8 cellular contexts compared by ENCODE assay signal in genomic region chr6:137878070-137878809, GRCh38. TPM values are rescaled to one million over a fixed set of nuclear protein-coding genes. Genes with fewer than 3 reads are reported as not detected.
A peak's percentile ranks its signal among the peaks of the same experiment; 100 is the strongest.
DNase-seq lines count a peak whose midpoint lies in the region; ATAC-seq and TF ChIP-seq lines count a peak whose summit lies in the region.

No MANE protein-coding gene starts in this region.

- no peaks in the 10 kb centered on the region for H3K9me2 ChIP-seq in MM.1S (replicated peaks; ENCODE audit: insufficient read depth, low read length)

- CTCF ChIA-PET in CD8-positive, alpha-beta memory T cell (lab: Charles Lee), result interaction anchor here (1.2 to 6.5 kb wide), 2 partner anchors 9 to 15 kb away, joined by 3 to 49 read pairs; partner anchors contain the start of gene TNFAIP3

- H2AFZ ChIP-seq in MM.1S (ENCODE audit: low read length), result no peak overlapping the region

- H4K20me1 ChIP-seq in MM.1S (ENCODE audit: insufficient read depth, low read length), result peaks cover 39% of the 10 kb centered on the region

- peaks cover 0 to 3% (median 0%) of the 10 kb centered on the region in 5 donors for H3K9me3 Mint-ChIP-seq in CD8-positive, alpha-beta memory T cell
- no peaks in the 10 kb centered on the region for H3K9me3 Mint-ChIP-seq in activated naive CD8-positive, alpha-beta T cell treated with anti-CD3 and anti-CD28 coated beads, Interleukin-2, amount 50 U/mL, for 24 hours
- no peaks in the 10 kb centered on the region for H3K9me3 Mint-ChIP-seq in natural killer cell treated with Interleukin-12 subunit alpha and Interleukin-12 subunit beta and Interleukin-15 and Interleukin-18, amount 100 ng/mL, for 72 hours

- H3K36me3 ChIP-seq in CD8-positive, alpha-beta memory T cell (ENCODE audit: insufficient read depth, low read length), result peaks cover 89% of the 10 kb centered on the region
- H3K36me3 ChIP-seq in MM.1S (replicated peaks; ENCODE audit: insufficient read depth, low read length), result peaks cover 79% of the 10 kb centered on the region

- H3K9ac ChIP-seq in MM.1S (ENCODE audit: low read length), result no peak overlapping the region

- ATAC-seq in activated naive CD8-positive, alpha-beta T cell treated with anti-CD3 and anti-CD28 coated beads, Interleukin-2, amount 50 U/mL, for 24 hours, result no peak
- ATAC-seq in natural killer cell treated with Interleukin-12 subunit alpha and Interleukin-12 subunit beta and Interleukin-15 and Interleukin-18, amount 100 ng/mL, for 72 hours, result no peak
- ATAC-seq in HG03378 (IDR thresholded peaks at IDR 0.05; ENCODE audit: unreplicated experiment), result no peak
- ATAC-seq in HG02798 (IDR thresholded peaks at IDR 0.05; ENCODE audit: poor library complexity, unreplicated experiment), result no peak

- peaks cover 44% of the 10 kb centered on the region for H3K4me1 ChIP-seq in CD8-positive, alpha-beta memory T cell (ENCODE audit: insufficient read depth, low read length)
- peaks cover 70% of the 10 kb centered on the region for H3K4me1 ChIP-seq in MM.1S (ENCODE audit: low read length)

- peaks cover 92% of the 10 kb centered on the region for H3K79me2 ChIP-seq in MM.1S (ENCODE audit: low read length)

- peak overlapping the region; percentile 24 to 94 (median 68) for H3K27ac Mint-ChIP-seq in CD8-positive, alpha-beta memory T cell
- H3K27ac Mint-ChIP-seq in activated naive CD8-positive, alpha-beta T cell treated with anti-CD3 and anti-CD28 coated beads, Interleukin-2, amount 50 U/mL, for 24 hours, result peak overlapping the region; percentile 94
- H3K27ac Mint-ChIP-seq in natural killer cell treated with Interleukin-12 subunit alpha and Interleukin-12 subunit beta and Interleukin-15 and Interleukin-18, amount 100 ng/mL, for 72 hours, result peak overlapping the region; percentile 83 to 97

- H3K27ac ChIP-seq in CD8-positive, alpha-beta memory T cell (ENCODE audit: low read depth, low read length), result no peak overlapping the region
- H3K27ac ChIP-seq in MM.1S (ENCODE audit: low read length), result no peak overlapping the region; the same call in 1 of the 2 replicates

- POLR2A ChIA-PET in CD8-positive, alpha-beta memory T cell (lab: Charles Lee), result no interaction called here

- DNase-seq in AML-193 (lab: John Stamatoyannopoulos, UW), result peak; percentile 14 to 15
- DNase-seq in CD8-positive, alpha-beta memory T cell, result no peak
- DNase-seq in activated naive CD8-positive, alpha-beta T cell treated with anti-CD3 and anti-CD28 coated beads, Interleukin-2, amount 50 U/mL, for 24 hours, result no peak
- no peak for DNase-seq in natural killer cell treated with Interleukin-12 subunit alpha and Interleukin-12 subunit beta and Interleukin-15 and Interleukin-18, amount 100 ng/mL, for 72 hours (ENCODE audit: low spot score)
- no peak for DNase-seq in NCI-H748 treated with DMSO at 0.1 percent for 48 hours (lab: John Stamatoyannopoulos, UW)
- DNase-seq in MM.1S, result no peak

- no peak overlapping the region for H3K4me2 ChIP-seq in MM.1S (ENCODE audit: low read depth, low read length)

- no peaks in the 10 kb centered on the region for H3K9me3 ChIP-seq in CD8-positive, alpha-beta memory T cell (ENCODE audit: low read length)
- H3K9me3 ChIP-seq in MM.1S (replicated peaks; ENCODE audit: insufficient read depth, low read length), result no peaks in the 10 kb centered on the region

- H3K4me1 Mint-ChIP-seq in CD8-positive, alpha-beta memory T cell, result peaks cover 51 to 95% (median 93%) of the 10 kb centered on the region in 3 donors
- peaks cover 93% of the 10 kb centered on the region for H3K4me1 Mint-ChIP-seq in activated naive CD8-positive, alpha-beta T cell treated with anti-CD3 and anti-CD28 coated beads, Interleukin-2, amount 50 U/mL, for 24 hours
- peaks cover 54 to 55% of the 10 kb centered on the region in 2 donors for H3K4me1 Mint-ChIP-seq in natural killer cell treated with Interleukin-12 subunit alpha and Interleukin-12 subunit beta and Interleukin-15 and Interleukin-18, amount 100 ng/mL, for 72 hours (ENCODE audit: low read depth in 2 of 2)

- H3F3A ChIP-seq in MM.1S (ENCODE audit: insufficient read depth, low read length), result peaks cover 97% of the 10 kb centered on the region

- no peaks in the 10 kb centered on the region for H3K27me3 ChIP-seq in CD8-positive, alpha-beta memory T cell (ENCODE audit: insufficient read depth, low read length, poor library complexity, severe bottlenecking)
- no peaks in the 10 kb centered on the region for H3K27me3 ChIP-seq in MM.1S (replicated peaks; ENCODE audit: insufficient read depth, low read length)

- no peak overlapping the region for H3K4me3 ChIP-seq in CD8-positive, alpha-beta memory T cell (ENCODE audit: low read length)
- H3K4me3 ChIP-seq in MM.1S (ENCODE audit: low read length), result no peak overlapping the region

- H3K27me3 Mint-ChIP-seq in CD8-positive, alpha-beta memory T cell, result peaks cover 0 to 38% of the 10 kb centered on the region in 2 donors
- H3K27me3 Mint-ChIP-seq in activated naive CD8-positive, alpha-beta T cell treated with anti-CD3 and anti-CD28 coated beads, Interleukin-2, amount 50 U/mL, for 24 hours, result no peaks in the 10 kb centered on the region
- H3K27me3 Mint-ChIP-seq in natural killer cell treated with Interleukin-12 subunit alpha and Interleukin-12 subunit beta and Interleukin-15 and Interleukin-18, amount 100 ng/mL, for 72 hours, result no peaks in the 10 kb centered on the region

- H3K4me3 Mint-ChIP-seq in CD8-positive, alpha-beta memory T cell, result peak overlapping the region in 6 of 7 donors; percentile 27 to 94 (median 62)
- peak overlapping the region; percentile 93 for H3K4me3 Mint-ChIP-seq in activated naive CD8-positive, alpha-beta T cell treated with anti-CD3 and anti-CD28 coated beads, Interleukin-2, amount 50 U/mL, for 24 hours
- peak overlapping the region; percentile 50 for H3K4me3 Mint-ChIP-seq in natural killer cell treated with Interleukin-12 subunit alpha and Interleukin-12 subunit beta and Interleukin-15 and Interleukin-18, amount 100 ng/mL, for 72 hours

- H3K36me3 Mint-ChIP-seq in CD8-positive, alpha-beta memory T cell, result peaks cover 52 to 98% (median 63%) of the 10 kb centered on the region in 3 donors
- peaks cover 97% of the 10 kb centered on the region for H3K36me3 Mint-ChIP-seq in activated naive CD8-positive, alpha-beta T cell treated with anti-CD3 and anti-CD28 coated beads, Interleukin-2, amount 50 U/mL, for 24 hours (ENCODE audit: low read depth)
- H3K36me3 Mint-ChIP-seq in natural killer cell treated with Interleukin-12 subunit alpha and Interleukin-12 subunit beta and Interleukin-15 and Interleukin-18, amount 100 ng/mL, for 72 hours, result peaks cover 44% of the 10 kb centered on the region

- no peak for TF ChIP-seq CTCF in MM.1S (IDR thresholded peaks at IDR 0.05; ENCODE audit: low read length)

RNA-seq across cellular contexts. Expression of gene TNFAIP3, which starts 11.2 kb away (rescaled TPM):
- 100 to 1,000 TPM; 267 to 298 TPM for total RNA-seq in CD8-positive, alpha-beta memory T cell
- 127 TPM for polyA plus RNA-seq in CD8-positive, alpha-beta memory T cell
- 100 to 1,000 TPM; 121 to 244 TPM for total RNA-seq in natural killer cell treated with Interleukin-12 subunit alpha and Interleukin-12 subunit beta and Interleukin-15 and Interleukin-18, amount 100 ng/mL, for 72 hours

Comparison
In these comparisons a context has a peak if more than half of its experiments do, and no peak if none do; other contexts are left out.
1. DNase-seq: peak in AML-193 (2 of 2); none in CD8-positive, alpha-beta memory T cell (0 of 5), activated naive CD8-positive, alpha-beta T cell treated with anti-CD3 and anti-CD28 coated beads, Interleukin-2, amount 50 U/mL, for 24 hours (single experiment), natural killer cell treated with Interleukin-12 subunit alpha and Interleukin-12 subunit beta and Interleukin-15 and Interleukin-18, amount 100 ng/mL, for 72 hours (single experiment), NCI-H748 treated with DMSO at 0.1 percent for 48 hours (single experiment) and MM.1S (single experiment).
2. Peak in every context shown above with its lines, with median percentiles within 50 percentile points of each other: H3K27ac Mint-ChIP-seq and H3K4me3 Mint-ChIP-seq.